Comparison of ENCODE assay signal across 8 cellular contexts in the genomic region with DNA sequence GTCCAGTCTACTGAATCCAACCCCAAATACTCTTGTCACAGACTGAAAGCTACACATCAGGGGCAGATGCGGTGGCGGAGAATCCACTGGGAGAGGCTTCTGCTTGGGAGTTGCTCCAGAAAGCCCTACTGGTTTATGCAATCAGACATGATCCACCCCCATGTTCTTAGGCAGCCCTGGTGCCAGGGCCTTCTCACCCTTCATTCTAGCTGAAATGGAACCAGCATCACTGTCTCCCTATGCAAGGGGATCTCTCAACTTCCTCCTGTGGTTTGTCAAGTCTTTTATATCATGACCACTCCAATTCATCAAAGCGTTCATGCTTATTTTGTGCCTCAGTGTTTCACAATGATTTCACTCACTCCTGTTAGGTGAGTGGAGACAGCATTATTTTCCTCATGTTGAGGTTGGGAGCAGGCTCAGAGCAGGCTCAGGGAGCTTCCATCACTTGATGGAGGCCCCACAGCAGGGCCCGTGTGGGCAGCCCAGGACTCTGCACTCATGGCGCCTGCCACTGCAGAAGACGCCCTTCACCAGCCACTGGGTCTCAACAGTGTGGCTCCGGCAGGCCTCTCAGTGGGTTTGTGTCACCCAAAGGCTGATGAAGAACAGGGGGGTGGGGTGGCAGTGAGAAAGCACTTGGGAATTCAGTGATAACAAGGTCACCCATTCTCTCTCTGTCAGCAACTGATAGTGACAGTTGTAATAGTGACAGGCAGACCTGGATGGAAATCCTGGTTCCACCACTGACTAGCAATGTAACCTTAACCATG.
A peak's percentile ranks its signal among the peaks of the same experiment; 100 is the strongest.
DNase-seq lines count a peak whose midpoint lies in the region; ATAC-seq and TF ChIP-seq lines count a peak whose summit lies in the region.

No MANE protein-coding gene starts in this region.

- no peak for TF ChIP-seq CTCF in endothelial cell (IDR thresholded peaks at IDR 0.05; ENCODE audit: unreplicated experiment)

- ATAC-seq in GM19023 (IDR thresholded peaks at IDR 0.05; ENCODE audit: unreplicated experiment): peak; percentile 2
- ATAC-seq in activated naive CD4-positive, alpha-beta T cell treated with anti-CD3 and anti-CD28 coated beads, Interleukin-2, amount 50 U/mL, for 72 hours: peak; percentile 29 to 59
- ATAC-seq in naive B cell (ENCODE audit: low read depth in 2 of 2): no peak
- ATAC-seq in HG03039 (IDR thresholded peaks at IDR 0.05; ENCODE audit: unreplicated experiment): no peak
- ATAC-seq in activated CD4-positive, CD25-positive, alpha-beta regulatory T cell treated with anti-CD3 and anti-CD28 coated beads, Interleukin-2, amount 50 U/mL, for 24 hours: no peak

- peaks cover 27 to 39% (median 38%) of the 10 kb centered on the region in 3 donors for H3K4me1 Mint-ChIP-seq in naive B cell
- peaks cover 7% of the 10 kb centered on the region for H3K4me1 Mint-ChIP-seq in endothelial cell (ENCODE audit: unreplicated experiment)

- H3K4me3 Mint-ChIP-seq in naive B cell (peak overlapping the region in 3 of 8 donors; percentile 22 to 29 (median 29)), endothelial cell (ENCODE audit: unreplicated experiment) (no peak overlapping the region)

- H3K27me3 Mint-ChIP-seq in naive B cell: no peaks in the 10 kb centered on the region
- H3K27me3 Mint-ChIP-seq in endothelial cell (ENCODE audit: unreplicated experiment): no peaks in the 10 kb centered on the region

- H3K9me3 Mint-ChIP-seq in activated naive CD4-positive, alpha-beta T cell treated with anti-CD3 and anti-CD28 coated beads, Interleukin-2, amount 50 U/mL, for 72 hours: no peaks in the 10 kb centered on the region
- peaks cover 0 to 3% (median 0%) of the 10 kb centered on the region in 7 donors for H3K9me3 Mint-ChIP-seq in naive B cell
- no peaks in the 10 kb centered on the region for H3K9me3 Mint-ChIP-seq in endothelial cell (ENCODE audit: unreplicated experiment)

- DNase-seq in Kasumi-1 (lab: John Stamatoyannopoulos, UW) (peak; percentile 21 to 43), naive B cell (no peak), endothelial cell (ENCODE audit: low spot score) (no peak), NCI-H82 (lab: John Stamatoyannopoulos, UW) (no peak)
- DNase-seq in activated naive CD4-positive, alpha-beta T cell treated with anti-CD3 and anti-CD28 coated beads, Interleukin-2, amount 50 U/mL, for 72 hours (ENCODE audit: low spot score in 2 of 2): no peak

- H3K36me3 Mint-ChIP-seq in activated naive CD4-positive, alpha-beta T cell treated with anti-CD3 and anti-CD28 coated beads, Interleukin-2, amount 50 U/mL, for 72 hours: no peaks in the 10 kb centered on the region
- H3K36me3 Mint-ChIP-seq in naive B cell (no peaks in the 10 kb centered on the region), endothelial cell (ENCODE audit: low read depth, unreplicated experiment) (no peaks in the 10 kb centered on the region)

- H3K27ac Mint-ChIP-seq in activated naive CD4-positive, alpha-beta T cell treated with anti-CD3 and anti-CD28 coated beads, Interleukin-2, amount 50 U/mL, for 72 hours: peak overlapping the region; percentile 83 to 84
- H3K27ac Mint-ChIP-seq in naive B cell (peak overlapping the region in 5 of 6 donors; percentile 64 to 93 (median 83)), endothelial cell (ENCODE audit: unreplicated experiment) (no peak overlapping the region)

Comparison
In these comparisons a context has a peak if more than half of its experiments do, and no peak if none do; other contexts are left out.
1. ATAC-seq: peak in GM19023 (single experiment) and activated naive CD4-positive, alpha-beta T cell treated with anti-CD3 and anti-CD28 coated beads, Interleukin-2, amount 50 U/mL, for 72 hours (2 of 2); none in naive B cell (0 of 2), HG03039 (single experiment) and activated CD4-positive, CD25-positive, alpha-beta regulatory T cell treated with anti-CD3 and anti-CD28 coated beads, Interleukin-2, amount 50 U/mL, for 24 hours (0 of 2).
2. DNase-seq: peak in Kasumi-1 (2 of 2); none in activated naive CD4-positive, alpha-beta T cell treated with anti-CD3 and anti-CD28 coated beads, Interleukin-2, amount 50 U/mL, for 72 hours (0 of 2), naive B cell (single experiment), endothelial cell (single experiment) and NCI-H82 (single experiment).